Comparison of ENCODE assay signal across 9 cellular contexts in the genomic region with DNA sequence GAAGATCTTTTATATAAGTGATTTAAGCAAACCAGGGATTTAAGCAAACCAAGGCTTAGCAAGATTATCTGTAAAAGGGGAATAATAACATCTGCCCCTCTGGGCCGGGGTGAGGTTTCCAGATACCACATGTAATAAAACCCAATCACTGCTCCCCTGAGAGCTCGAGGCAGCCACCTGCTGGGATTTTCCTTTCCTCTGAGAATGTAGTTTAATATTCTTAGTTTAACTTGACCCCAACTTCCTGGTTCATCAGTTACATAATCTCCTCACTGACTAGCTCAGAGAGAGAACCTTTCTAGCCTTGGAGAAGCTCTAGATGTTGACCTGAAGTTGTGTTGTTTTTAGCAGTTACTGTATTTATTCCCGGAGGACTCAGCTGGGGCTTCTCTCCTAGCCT.
A peak's percentile ranks its signal among the peaks of the same experiment; 100 is the strongest.
DNase-seq lines count a peak whose midpoint lies in the region; ATAC-seq, FAIRE-seq and TF ChIP-seq lines count a peak whose summit lies in the region.
"Had no signal": no experiment of that assay in that cellular context is flagged by ENCODE, and none has a peak within 500 bp of the region (broad histone marks: within the 10 kb centered on the region; RNA-seq: fewer than 3 reads in every experiment).

No MANE protein-coding gene starts in this region.

- peaks cover 5% of the 10 kb centered on the region for H3K36me3 Mint-ChIP-seq in central memory CD8-positive, alpha-beta T cell (ENCODE audit: insufficient read depth)

- DNase-seq in right lobe of liver, result no peak
- no peak for DNase-seq in HepG2 (ENCODE audit: low spot score)
- peak; percentile 68 for DNase-seq in NCI-H2107 treated with DMSO at 0.1 percent for 48 hours (lab: John Stamatoyannopoulos, UW; ENCODE audit: unreplicated experiment)
- DNase-seq in central memory CD8-positive, alpha-beta T cell (ENCODE audit: low spot score in 2 of 2), result no peak
- DNase-seq in stimulated activated naive CD4-positive, alpha-beta T cell treated with Interleukin-2 at 50 U/mL for 16 hours (lab: John Stamatoyannopoulos, UW), result no peak
- DNase-seq in SW 1271 (lab: John Stamatoyannopoulos, UW), result no peak
- DNase-seq in NCI-H128 (lab: John Stamatoyannopoulos, UW; ENCODE audit: unreplicated experiment), result no peak
- DNase-seq: activated naive CD4-positive, alpha-beta T cell treated with anti-CD3 and anti-CD28 coated beads, Interleukin-2, amount 50 U/mL, for 16 hours had no signal

- H3K4me3 ChIP-seq in right lobe of liver, result no peak overlapping the region
- no peak overlapping the region for H3K4me3 ChIP-seq in HepG2 (replicated peaks in 1 of 3; ENCODE audit: insufficient read depth in 1 of 3, low read depth in 2 of 3, low read length in 3 of 3)

- TF ChIP-seq CTCF in right lobe of liver (IDR thresholded peaks at IDR 0.05) (peak in 1 of 4 donors; percentile 21), HepG2 (CRISPR knock-in tag; IDR thresholded peaks at IDR 0.05) (no peak)

- H3K9me3 Mint-ChIP-seq in central memory CD8-positive, alpha-beta T cell, result no peaks in the 10 kb centered on the region

- no peaks in the 10 kb centered on the region for H3K9me3 ChIP-seq in right lobe of liver
- no peaks in the 10 kb centered on the region for H3K9me3 ChIP-seq in HepG2 (ENCODE audit: low read length)

- H3K27me3 Mint-ChIP-seq in central memory CD8-positive, alpha-beta T cell, result no peaks in the 10 kb centered on the region

- peak overlapping the region in 1 of 3 donors; percentile 22 for H3K27ac ChIP-seq in right lobe of liver
- H3K27ac ChIP-seq in HepG2 (ENCODE audit: extremely low read length, insufficient read depth, low read length), result no peak overlapping the region

- POLR2A ChIA-PET in HepG2 (lab: Yijun Ruan, JAX), result no interaction called here

- WGBS in right lobe of liver (ENCODE audit: insufficient coverage, low coverage, low lambda C conversion rate, missing lambda C conversion rate), result 55% methylated on average over 3 of the region's 3 CpGs
- WGBS in HepG2 (ENCODE audit: low lambda C conversion rate), result 64% methylated on average over 3 of the region's 3 CpGs

- no peak for FAIRE-seq in HepG2 (lab: Jason Lieb, UNC)

- TF ChIP-seq RAD21 in HepG2 (CRISPR knock-in tag; IDR thresholded peaks at IDR 0.05), result no peak

- H3K9ac ChIP-seq in HepG2 (ENCODE audit: insufficient read depth, low read depth, low read length), result no peak overlapping the region

- TF ChIP-seq POLR2A in right lobe of liver (IDR thresholded peaks at IDR 0.05) (no peak), HepG2 (IDR thresholded peaks at IDR 0.05; ENCODE audit: insufficient read depth in 1 of 2, low read depth in 2 of 2, low read length in 2 of 2) (no peak)

- H3K4me3 Mint-ChIP-seq in central memory CD8-positive, alpha-beta T cell, result peak overlapping the region; percentile 29

- H3K4me1 ChIP-seq in right lobe of liver (peaks cover 0 to 55% (median 11%) of the 10 kb centered on the region in 4 donors), HepG2 (ENCODE audit: insufficient read depth, low read length) (no peaks in the 10 kb centered on the region)

- intact Hi-C loops in right lobe of liver (cut with DNase I), result no loop called here
- intact Hi-C loops in HepG2 (cut with micrococcal nuclease; ENCODE audit: unreplicated experiment), result no loop called here

- no peak overlapping the region for H3K4me2 ChIP-seq in HepG2 (ENCODE audit: low read depth, low read length)

- TF ChIP-seq EP300 in HepG2 (IDR thresholded peaks at IDR 0.05; ENCODE audit: low read depth in 2 of 2, low read length in 2 of 2) (no peak), HepG2 (CRISPR knock-in tag; IDR thresholded peaks at IDR 0.05; ENCODE audit: borderline replicate concordance) (no peak)

- no peaks in the 10 kb centered on the region for H3K27me3 ChIP-seq in right lobe of liver
- H3K27me3 ChIP-seq in HepG2 (ENCODE audit: control insufficient read depth in 1 of 2, insufficient read depth in 2 of 2, low read length in 2 of 2), result no peaks in the 10 kb centered on the region

- ATAC-seq in right lobe of liver, result peak in 3 of 4 donors; percentile 19 to 60 (median 50)
- no peak for ATAC-seq in HepG2
- ATAC-seq in central memory CD8-positive, alpha-beta T cell (replicated peaks; ENCODE audit: extremely low read depth, poor library complexity, severe bottlenecking), result no peak
- ATAC-seq in GM21360 (IDR thresholded peaks at IDR 0.05; ENCODE audit: unreplicated experiment), result no peak

- H4K20me1 ChIP-seq in HepG2 (ENCODE audit: insufficient read depth, low read length), result no peaks in the 10 kb centered on the region

- BruUV-seq in HepG2 (replicated peaks; lab: Mats Ljungman, UMichigan), result no TSS peak

- H3K36me3 ChIP-seq in right lobe of liver (no peaks in the 10 kb centered on the region), HepG2 (replicated peaks in 1 of 2; ENCODE audit: control insufficient read depth in 1 of 2, insufficient read depth in 2 of 2, low read length in 2 of 2) (no peaks in the 10 kb centered on the region)

- in situ Hi-C loops in HepG2 (cut with HindIII; ENCODE audit: extremely low pct_ligation_motif_present, low pct_unique_long_range_greater_than_20kb), result no loop called here

- H2AFZ ChIP-seq in HepG2 (ENCODE audit: low read length), result no peak overlapping the region

- H3K4me1 Mint-ChIP-seq in central memory CD8-positive, alpha-beta T cell, result peaks cover 82% of the 10 kb centered on the region

- H3K27ac Mint-ChIP-seq in central memory CD8-positive, alpha-beta T cell (ENCODE audit: low read depth), result peak overlapping the region; percentile 49

- CTCF ChIA-PET in HepG2 (lab: Yijun Ruan, JAX; ENCODE audit: low intra/inter-chr PET ratio, low total read pairs), result no interaction called here

- H3K79me2 ChIP-seq in HepG2 (ENCODE audit: insufficient read depth, low read length), result no peaks in the 10 kb centered on the region

TF ChIP-seq in HepG2, 621 proteins besides CTCF, POLR2A, EP300 and RAD21:
- TF ChIP-seq ZNF567 (CRISPR knock-in tag; IDR thresholded peaks at IDR 0.05; ENCODE audit: borderline replicate concordance) (no peak), ONECUT2 (CRISPR knock-in tag; IDR thresholded peaks at IDR 0.05) (no peak), ZNF160 (CRISPR knock-in tag; IDR thresholded peaks at IDR 0.05) (no peak), ZMYM2 (CRISPR knock-in tag; IDR thresholded peaks at IDR 0.05) (no peak), ZNF780A (CRISPR knock-in tag; IDR thresholded peaks at IDR 0.05) (no peak), NR3C1 (CRISPR knock-in tag; IDR thresholded peaks at IDR 0.05) (no peak), ZNF556 (CRISPR knock-in tag; IDR thresholded peaks at IDR 0.05; ENCODE audit: borderline replicate concordance) (no peak), CEBPB (IDR thresholded peaks at IDR 0.05; ENCODE audit: borderline replicate concordance, low read depth, low read length) (no peak), HOXA7 (CRISPR knock-in tag; IDR thresholded peaks at IDR 0.05) (no peak), HNRNPK (IDR thresholded peaks at IDR 0.05; ENCODE audit: low read depth, low read length, poor library complexity, severe bottlenecking) (no peak), NCOA2 (CRISPR knock-in tag; IDR thresholded peaks at IDR 0.05) (no peak), ZFP41 (CRISPR knock-in tag; IDR thresholded peaks at IDR 0.05; ENCODE audit: borderline replicate concordance) (no peak), ZNF335 (CRISPR knock-in tag; IDR thresholded peaks at IDR 0.05) (no peak), MXD4 (CRISPR knock-in tag; IDR thresholded peaks at IDR 0.05) (no peak), FOXM1 (CRISPR knock-in tag; IDR thresholded peaks at IDR 0.05) (no peak), ZNF253 (CRISPR knock-in tag; IDR thresholded peaks at IDR 0.05; ENCODE audit: borderline replicate concordance) (no peak)
- TF ChIP-seq, protein P1, sequence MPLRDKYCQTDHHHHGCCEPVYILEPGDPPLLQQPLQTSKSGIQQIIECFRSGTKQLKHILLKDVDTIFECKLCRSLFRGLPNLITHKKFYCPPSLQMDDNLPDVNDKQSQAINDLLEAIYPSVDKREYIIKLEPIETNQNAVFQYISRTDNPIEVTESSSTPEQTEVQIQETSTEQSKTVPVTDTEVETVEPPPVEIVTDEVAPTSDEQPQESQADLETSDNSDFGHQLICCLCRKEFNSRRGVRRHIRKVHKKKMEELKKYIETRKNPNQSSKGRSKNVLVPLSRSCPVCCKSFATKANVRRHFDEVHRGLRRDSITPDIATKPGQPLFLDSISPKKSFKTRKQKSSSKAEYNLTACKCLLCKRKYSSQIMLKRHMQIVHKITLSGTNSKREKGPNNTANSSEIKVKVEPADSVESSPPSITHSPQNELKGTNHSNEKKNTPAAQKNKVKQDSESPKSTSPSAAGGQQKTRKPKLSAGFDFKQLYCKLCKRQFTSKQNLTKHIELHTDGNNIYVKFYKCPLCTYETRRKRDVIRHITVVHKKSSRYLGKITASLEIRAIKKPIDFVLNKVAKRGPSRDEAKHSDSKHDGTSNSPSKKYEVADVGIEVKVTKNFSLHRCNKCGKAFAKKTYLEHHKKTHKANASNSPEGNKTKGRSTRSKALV (CRISPR knock-in tag; IDR thresholded peaks at IDR 0.05), result no peak

Comparison
In these comparisons a context has a peak if more than half of its experiments do, and no peak if none do; other contexts are left out.
1. ATAC-seq: peak in right lobe of liver (3 of 4); none in HepG2 (single experiment), central memory CD8-positive, alpha-beta T cell (single experiment) and GM21360 (single experiment).